In the genomic region with DNA sequence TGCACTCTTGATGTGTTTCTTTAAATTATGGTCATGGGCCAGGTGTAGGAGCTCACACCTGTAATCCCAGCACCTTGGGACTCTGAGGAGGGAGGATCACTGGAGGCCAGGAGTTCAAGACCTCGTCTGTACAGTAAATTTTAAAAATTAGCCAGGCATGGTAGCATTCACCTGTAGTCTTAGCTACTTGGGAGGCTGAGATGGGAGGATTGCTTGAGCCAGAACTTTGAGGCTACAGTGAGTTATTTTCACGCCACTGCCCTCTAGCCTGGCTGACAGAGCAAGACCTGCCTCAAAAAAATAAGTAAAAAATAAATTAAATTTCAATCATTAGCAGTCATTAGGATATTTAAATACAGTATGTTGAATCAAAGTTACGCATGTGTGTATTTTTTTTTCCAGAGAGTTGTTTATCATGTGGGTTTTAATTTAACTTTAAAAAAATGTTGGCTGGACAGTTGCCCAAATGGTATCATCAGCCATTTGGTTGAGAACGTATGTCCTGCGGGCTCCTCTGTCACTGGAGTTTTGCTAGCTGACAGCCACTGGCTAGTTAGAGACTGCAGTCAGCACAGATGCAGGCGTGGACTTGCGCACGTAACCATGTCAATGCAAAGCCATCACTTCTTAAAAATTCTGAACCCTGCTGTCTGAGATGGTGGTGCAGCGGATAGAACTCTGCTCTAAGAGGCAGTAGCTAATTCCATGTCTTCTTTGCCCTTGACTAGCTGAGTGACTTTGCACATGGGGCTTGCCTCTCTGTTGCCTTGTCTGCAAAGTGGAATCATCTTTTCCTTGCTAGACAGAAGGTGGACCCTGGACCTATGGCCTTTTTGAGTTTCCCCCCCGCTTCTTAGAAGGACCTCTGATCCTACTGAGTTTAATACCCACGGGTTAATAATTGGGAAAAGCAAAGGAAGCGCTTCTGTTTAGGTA, we compare ENCODE assay signal across 2 cellular contexts.
TF ChIP-seq lines count a peak whose summit lies in the region.

No MANE protein-coding gene starts in this region.

TF ChIP-seq in HepG2, 621 proteins besides CTCF, POLR2A, EP300 and RAD21 (continued from another document and continues in another):
- TF ChIP-seq ZNF431 (CRISPR knock-in tag; IDR thresholded peaks at IDR 0.05; ENCODE audit: borderline replicate concordance, low read depth) (no peak), KDM3A (CRISPR knock-in tag; IDR thresholded peaks at IDR 0.05; ENCODE audit: low read depth) (0 out of 2 replicates have a peak, but pooled peaks have one; percentile 27), ZNF501 (CRISPR knock-in tag; IDR thresholded peaks at IDR 0.05) (0 out of 2 replicates have a peak, but pooled peaks have one; percentile 27), ZSCAN30 (CRISPR knock-in tag; IDR thresholded peaks at IDR 0.05) (peak; percentile 67; the same call in 1 of the 2 replicates), ZBTB38 (CRISPR knock-in tag; IDR thresholded peaks at IDR 0.05) (peak; percentile 85), ZNF607 (CRISPR knock-in tag; IDR thresholded peaks at IDR 0.05; ENCODE audit: borderline replicate concordance) (0 out of 2 replicates have a peak, but pooled peaks have one; percentile 25), ZNF768 (CRISPR knock-in tag; IDR thresholded peaks at IDR 0.05) (peak; percentile 62; the same call in 1 of the 2 replicates), TGIF2 (CRISPR knock-in tag; IDR thresholded peaks at IDR 0.05) (peak; percentile 47; the same call in 1 of the 2 replicates), ATAD3A (CRISPR knock-in tag; IDR thresholded peaks at IDR 0.05) (no peak), KDM1A (CRISPR knock-in tag; IDR thresholded peaks at IDR 0.05) (0 out of 2 replicates have a peak, but pooled peaks have one; percentile 12), SATB2 (CRISPR knock-in tag; IDR thresholded peaks at IDR 0.05) (no peak), AGO1 (IDR thresholded peaks at IDR 0.05; ENCODE audit: low read depth, low read length, poor library complexity, severe bottlenecking) (no peak)
- TF ChIP-seq, protein P1, sequence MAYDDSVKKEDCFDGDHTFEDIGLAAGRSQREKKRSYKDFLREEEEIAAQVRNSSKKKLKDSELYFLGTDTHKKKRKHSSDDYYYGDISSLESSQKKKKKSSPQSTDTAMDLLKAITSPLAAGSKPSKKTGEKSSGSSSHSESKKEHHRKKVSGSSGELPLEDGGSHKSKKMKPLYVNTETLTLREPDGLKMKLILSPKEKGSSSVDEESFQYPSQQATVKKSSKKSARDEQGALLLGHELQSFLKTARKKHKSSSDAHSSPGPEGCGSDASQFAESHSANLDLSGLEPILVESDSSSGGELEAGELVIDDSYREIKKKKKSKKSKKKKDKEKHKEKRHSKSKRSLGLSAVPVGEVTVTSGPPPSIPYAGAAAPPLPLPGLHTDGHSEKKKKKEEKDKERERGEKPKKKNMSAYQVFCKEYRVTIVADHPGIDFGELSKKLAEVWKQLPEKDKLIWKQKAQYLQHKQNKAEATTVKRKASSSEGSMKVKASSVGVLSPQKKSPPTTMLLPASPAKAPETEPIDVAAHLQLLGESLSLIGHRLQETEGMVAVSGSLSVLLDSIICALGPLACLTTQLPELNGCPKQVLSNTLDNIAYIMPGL (CRISPR knock-in tag; IDR thresholded peaks at IDR 0.05; ENCODE audit: borderline replicate concordance in 1 of 2, low read depth in 1 of 2): peak in 1 of 2 experiments; percentile 29; a peak in 1 of 4 replicates
- TF ChIP-seq, protein P2, sequence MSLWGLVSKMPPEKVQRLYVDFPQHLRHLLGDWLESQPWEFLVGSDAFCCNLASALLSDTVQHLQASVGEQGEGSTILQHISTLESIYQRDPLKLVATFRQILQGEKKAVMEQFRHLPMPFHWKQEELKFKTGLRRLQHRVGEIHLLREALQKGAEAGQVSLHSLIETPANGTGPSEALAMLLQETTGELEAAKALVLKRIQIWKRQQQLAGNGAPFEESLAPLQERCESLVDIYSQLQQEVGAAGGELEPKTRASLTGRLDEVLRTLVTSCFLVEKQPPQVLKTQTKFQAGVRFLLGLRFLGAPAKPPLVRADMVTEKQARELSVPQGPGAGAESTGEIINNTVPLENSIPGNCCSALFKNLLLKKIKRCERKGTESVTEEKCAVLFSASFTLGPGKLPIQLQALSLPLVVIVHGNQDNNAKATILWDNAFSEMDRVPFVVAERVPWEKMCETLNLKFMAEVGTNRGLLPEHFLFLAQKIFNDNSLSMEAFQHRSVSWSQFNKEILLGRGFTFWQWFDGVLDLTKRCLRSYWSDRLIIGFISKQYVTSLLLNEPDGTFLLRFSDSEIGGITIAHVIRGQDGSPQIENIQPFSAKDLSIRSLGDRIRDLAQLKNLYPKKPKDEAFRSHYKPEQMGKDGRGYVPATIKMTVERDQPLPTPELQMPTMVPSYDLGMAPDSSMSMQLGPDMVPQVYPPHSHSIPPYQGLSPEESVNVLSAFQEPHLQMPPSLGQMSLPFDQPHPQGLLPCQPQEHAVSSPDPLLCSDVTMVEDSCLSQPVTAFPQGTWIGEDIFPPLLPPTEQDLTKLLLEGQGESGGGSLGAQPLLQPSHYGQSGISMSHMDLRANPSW (CRISPR knock-in tag; IDR thresholded peaks at IDR 0.05; ENCODE audit: borderline replicate concordance): 0 out of 2 replicates have a peak, but pooled peaks have one; percentile 31
- TF ChIP-seq, protein P3, sequence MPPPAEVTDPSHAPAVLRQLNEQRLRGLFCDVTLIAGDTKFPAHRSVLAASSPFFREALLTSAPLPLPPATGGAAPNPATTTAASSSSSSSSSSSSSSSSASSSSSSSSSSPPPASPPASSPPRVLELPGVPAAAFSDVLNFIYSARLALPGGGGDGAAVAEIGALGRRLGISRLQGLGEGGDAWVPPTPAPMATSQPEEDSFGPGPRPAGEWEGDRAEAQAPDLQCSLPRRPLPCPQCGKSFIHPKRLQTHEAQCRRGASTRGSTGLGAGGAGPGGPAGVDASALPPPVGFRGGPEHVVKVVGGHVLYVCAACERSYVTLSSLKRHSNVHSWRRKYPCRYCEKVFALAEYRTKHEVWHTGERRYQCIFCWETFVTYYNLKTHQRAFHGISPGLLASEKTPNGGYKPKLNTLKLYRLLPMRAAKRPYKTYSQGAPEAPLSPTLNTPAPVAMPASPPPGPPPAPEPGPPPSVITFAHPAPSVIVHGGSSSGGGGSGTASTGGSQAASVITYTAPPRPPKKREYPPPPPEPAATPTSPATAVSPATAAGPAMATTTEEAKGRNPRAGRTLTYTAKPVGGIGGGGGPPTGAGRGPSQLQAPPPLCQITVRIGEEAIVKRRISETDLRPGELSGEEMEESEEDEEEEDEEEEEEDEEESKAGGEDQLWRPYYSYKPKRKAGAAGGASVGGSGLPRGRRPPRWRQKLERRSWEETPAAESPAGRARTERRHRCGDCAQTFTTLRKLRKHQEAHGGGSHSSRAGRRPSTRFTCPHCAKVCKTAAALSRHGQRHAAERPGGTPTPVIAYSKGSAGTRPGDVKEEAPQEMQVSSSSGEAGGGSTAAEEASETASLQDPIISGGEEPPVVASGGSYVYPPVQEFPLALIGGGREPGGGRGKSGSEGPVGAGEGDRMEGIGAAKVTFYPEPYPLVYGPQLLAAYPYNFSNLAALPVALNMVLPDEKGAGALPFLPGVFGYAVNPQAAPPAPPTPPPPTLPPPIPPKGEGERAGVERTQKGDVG (CRISPR knock-in tag; IDR thresholded peaks at IDR 0.05; ENCODE audit: borderline replicate concordance): peak; percentile 74; the same call in 1 of the 2 replicates

TF ChIP-seq in WTC11, 78 proteins besides CTCF, POLR2A, EP300 and RAD21 (continued from another document):
- TF ChIP-seq, protein P4, sequence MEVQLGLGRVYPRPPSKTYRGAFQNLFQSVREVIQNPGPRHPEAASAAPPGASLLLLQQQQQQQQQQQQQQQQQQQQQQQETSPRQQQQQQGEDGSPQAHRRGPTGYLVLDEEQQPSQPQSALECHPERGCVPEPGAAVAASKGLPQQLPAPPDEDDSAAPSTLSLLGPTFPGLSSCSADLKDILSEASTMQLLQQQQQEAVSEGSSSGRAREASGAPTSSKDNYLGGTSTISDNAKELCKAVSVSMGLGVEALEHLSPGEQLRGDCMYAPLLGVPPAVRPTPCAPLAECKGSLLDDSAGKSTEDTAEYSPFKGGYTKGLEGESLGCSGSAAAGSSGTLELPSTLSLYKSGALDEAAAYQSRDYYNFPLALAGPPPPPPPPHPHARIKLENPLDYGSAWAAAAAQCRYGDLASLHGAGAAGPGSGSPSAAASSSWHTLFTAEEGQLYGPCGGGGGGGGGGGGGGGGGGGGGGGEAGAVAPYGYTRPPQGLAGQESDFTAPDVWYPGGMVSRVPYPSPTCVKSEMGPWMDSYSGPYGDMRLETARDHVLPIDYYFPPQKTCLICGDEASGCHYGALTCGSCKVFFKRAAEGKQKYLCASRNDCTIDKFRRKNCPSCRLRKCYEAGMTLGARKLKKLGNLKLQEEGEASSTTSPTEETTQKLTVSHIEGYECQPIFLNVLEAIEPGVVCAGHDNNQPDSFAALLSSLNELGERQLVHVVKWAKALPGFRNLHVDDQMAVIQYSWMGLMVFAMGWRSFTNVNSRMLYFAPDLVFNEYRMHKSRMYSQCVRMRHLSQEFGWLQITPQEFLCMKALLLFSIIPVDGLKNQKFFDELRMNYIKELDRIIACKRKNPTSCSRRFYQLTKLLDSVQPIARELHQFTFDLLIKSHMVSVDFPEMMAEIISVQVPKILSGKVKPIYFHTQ (CRISPR knock-in tag; IDR thresholded peaks at IDR 0.05): no peak
- TF ChIP-seq, protein P5, sequence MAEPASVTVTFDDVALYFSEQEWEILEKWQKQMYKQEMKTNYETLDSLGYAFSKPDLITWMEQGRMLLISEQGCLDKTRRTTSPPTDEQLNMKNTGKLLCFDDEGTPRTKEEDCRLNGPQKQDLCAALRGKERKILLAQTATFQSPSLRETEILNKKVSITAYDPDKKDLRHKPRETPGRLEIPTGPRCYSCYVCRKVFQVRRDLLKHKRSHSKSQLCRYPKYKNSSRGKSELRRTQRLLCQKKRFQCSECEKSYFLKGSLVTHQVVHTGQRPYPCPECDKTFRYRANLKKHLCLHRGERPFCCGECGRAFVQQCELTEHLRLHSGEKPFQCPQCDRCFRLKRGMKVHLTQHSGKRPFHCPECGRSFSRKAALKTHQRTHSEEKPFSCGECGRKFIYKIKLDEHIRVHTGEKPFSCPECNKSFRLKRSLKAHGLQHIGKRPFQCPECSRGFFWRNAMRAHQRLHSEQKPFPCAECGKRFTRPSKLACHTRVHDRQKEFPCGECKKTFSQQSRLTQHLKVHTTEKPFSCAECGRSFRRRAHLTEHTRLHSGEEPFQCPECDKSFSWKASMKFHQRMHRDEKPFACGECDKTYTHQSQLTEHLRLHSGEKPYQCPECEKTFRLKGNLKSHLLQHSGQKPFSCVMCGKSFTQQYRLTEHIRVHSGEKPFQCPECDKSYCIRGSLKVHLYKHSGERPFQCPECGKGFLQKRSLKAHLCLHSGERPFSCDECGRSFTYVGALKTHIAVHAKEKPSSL (CRISPR knock-in tag; conservative IDR thresholded peaks at IDR 0.05): no peak
- TF ChIP-seq, protein P6, sequence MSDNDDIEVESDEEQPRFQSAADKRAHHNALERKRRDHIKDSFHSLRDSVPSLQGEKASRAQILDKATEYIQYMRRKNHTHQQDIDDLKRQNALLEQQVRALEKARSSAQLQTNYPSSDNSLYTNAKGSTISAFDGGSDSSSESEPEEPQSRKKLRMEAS (CRISPR knock-in tag; IDR thresholded peaks at IDR 0.05): no peak
- no peak for TF ChIP-seq JAZF1 (CRISPR knock-in tag; IDR thresholded peaks at IDR 0.05)
- TF ChIP-seq, protein P7, sequence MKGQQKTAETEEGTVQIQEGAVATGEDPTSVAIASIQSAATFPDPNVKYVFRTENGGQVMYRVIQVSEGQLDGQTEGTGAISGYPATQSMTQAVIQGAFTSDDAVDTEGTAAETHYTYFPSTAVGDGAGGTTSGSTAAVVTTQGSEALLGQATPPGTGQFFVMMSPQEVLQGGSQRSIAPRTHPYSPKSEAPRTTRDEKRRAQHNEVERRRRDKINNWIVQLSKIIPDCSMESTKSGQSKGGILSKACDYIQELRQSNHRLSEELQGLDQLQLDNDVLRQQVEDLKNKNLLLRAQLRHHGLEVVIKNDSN (CRISPR knock-in tag; IDR thresholded peaks at IDR 0.05): no peak
